In the genomic region with DNA sequence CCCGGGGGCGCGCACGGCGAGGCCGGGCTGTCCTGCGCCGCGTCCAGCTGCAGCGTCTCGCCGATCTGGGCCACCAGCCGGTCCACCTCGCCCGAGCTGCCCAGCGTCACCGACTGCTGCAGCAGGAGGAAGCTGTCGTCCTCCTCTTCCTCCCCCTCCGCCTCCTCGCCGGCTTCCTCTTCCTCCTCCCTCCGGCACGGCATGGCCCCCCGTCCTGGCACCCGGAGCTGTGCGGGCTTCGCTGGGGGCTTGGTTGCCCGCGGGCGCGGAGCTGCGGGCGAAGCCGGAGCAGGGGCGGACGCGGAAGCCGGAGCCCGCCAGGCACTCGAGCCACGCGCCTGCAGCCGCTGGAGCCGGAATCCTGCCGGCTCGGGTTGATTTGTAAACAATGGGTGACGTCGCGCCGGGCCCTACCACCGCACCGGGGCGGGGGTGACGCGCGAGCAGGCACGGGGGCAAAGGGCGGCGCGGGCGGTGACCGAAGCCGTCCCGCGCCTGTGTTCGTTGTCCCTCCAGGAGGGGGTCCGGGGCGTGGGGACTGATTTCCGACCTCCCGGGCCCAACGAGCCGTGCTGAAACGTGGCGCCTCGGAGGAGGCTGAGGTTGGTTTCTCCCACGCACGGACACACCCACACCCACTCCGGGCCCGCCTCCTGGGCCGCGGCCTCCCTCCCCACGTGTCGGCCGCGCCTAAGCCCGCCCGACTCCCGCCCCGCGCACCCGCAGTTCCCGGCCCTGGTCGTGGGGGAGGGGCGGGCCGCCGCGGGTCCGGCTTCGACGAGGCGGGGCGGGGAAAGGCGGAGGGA, we compare ENCODE assay signal across 1 cellular context.
A peak's percentile ranks its signal among the peaks of the same experiment; 100 is the strongest.
TF ChIP-seq lines count a peak whose summit lies in the region.

A gene with protein sequence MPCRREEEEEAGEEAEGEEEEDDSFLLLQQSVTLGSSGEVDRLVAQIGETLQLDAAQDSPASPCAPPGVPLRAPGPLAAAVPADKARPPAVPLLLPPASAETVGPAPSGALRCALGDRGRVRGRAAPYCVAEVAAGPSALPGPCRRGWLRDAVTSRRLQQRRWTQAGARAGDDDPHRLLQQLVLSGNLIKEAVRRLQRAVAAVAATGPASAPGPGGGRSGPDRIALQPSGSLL (minus strand): TSS at position 360 of the 806 bp plus-strand sequence. CDS start 157 bp downstream, at position 203.

TF ChIP-seq in HepG2, 621 proteins besides CTCF, POLR2A, EP300 and RAD21 (continued from another document and continues in another):
- no peak for TF ChIP-seq ZNF512B (CRISPR knock-in tag; IDR thresholded peaks at IDR 0.05; ENCODE audit: borderline replicate concordance)
- TF ChIP-seq, protein P1, sequence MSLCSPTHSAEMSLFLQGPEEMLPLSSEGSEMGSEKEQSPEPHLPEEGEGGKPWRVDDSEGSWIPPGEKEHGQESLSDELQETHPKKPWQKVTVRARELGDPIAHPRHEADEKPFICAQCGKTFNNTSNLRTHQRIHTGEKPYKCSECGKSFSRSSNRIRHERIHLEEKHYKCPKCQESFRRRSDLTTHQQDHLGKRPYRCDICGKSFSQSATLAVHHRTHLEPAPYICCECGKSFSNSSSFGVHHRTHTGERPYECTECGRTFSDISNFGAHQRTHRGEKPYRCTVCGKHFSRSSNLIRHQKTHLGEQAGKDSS (CRISPR knock-in tag; IDR thresholded peaks at IDR 0.05; ENCODE audit: borderline replicate concordance, low read depth), result peak; percentile 89; the same call in 1 of the 2 replicates
- TF ChIP-seq ZNF784 (CRISPR knock-in tag; IDR thresholded peaks at IDR 0.05; ENCODE audit: borderline replicate concordance), result peak; percentile 0; the same call in 1 of the 2 replicates
- 0 out of 2 replicates have a peak, but pooled peaks have one; percentile 46 for TF ChIP-seq SIX4 (CRISPR knock-in tag; IDR thresholded peaks at IDR 0.05)
- TF ChIP-seq, protein P2, sequence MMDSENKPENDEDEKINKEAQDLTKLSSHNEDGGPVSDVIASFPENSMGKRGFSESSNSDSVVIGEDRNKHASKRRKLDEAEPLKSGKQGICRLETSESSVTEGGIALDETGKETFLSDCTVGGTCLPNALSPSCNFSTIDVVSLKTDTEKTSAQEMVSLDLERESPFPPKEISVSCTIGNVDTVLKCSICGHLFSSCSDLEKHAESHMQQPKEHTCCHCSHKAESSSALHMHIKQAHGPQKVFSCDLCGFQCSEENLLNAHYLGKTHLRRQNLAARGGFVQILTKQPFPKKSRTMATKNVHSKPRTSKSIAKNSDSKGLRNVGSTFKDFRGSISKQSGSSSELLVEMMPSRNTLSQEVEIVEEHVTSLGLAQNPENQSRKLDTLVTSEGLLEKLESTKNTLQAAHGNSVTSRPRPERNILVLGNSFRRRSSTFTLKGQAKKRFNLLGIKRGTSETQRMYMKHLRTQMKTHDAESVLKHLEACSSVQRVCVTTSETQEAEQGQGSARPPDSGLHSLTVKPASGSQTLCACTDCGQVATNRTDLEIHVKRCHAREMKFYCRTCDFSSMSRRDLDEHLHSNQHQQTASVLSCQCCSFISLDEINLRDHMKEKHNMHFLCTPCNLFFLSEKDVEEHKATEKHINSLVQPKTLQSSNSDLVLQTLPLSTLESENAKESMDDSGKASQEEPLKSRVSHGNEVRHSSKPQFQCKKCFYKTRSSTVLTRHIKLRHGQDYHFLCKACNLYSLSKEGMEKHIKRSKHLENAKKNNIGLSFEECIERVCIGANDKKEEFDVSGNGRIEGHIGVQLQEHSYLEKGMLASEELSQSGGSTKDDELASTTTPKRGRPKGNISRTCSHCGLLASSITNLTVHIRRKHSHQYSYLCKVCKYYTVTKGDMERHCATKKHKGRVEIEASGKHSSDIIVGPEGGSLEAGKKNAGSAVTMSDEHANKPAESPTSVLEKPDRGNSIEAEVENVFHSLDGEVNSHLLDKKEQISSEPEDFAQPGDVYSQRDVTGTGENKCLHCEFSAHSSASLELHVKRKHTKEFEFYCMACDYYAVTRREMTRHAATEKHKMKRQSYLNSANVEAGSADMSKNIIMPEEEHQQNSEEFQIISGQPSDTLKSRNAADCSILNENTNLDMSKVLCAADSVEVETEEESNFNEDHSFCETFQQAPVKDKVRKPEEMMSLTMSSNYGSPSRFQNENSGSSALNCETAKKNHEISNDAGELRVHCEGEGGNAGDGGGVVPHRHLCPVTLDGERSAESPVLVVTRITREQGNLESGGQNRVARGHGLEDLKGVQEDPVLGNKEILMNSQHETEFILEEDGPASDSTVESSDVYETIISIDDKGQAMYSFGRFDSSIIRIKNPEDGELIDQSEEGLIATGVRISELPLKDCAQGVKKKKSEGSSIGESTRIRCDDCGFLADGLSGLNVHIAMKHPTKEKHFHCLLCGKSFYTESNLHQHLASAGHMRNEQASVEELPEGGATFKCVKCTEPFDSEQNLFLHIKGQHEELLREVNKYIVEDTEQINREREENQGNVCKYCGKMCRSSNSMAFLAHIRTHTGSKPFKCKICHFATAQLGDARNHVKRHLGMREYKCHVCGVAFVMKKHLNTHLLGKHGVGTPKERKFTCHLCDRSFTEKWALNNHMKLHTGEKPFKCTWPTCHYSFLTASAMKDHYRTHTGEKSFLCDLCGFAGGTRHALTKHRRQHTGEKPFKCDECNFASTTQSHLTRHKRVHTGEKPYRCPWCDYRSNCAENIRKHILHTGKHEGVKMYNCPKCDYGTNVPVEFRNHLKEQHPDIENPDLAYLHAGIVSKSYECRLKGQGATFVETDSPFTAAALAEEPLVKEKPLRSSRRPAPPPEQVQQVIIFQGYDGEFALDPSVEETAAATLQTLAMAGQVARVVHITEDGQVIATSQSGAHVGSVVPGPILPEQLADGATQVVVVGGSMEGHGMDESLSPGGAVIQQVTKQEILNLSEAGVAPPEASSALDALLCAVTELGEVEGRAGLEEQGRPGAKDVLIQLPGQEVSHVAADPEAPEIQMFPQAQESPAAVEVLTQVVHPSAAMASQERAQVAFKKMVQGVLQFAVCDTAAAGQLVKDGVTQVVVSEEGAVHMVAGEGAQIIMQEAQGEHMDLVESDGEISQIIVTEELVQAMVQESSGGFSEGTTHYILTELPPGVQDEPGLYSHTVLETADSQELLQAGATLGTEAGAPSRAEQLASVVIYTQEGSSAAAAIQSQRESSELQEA (CRISPR knock-in tag; IDR thresholded peaks at IDR 0.05; ENCODE audit: not compliant biosample characterization), result peak; percentile 52
- TF ChIP-seq TBX3 (IDR thresholded peaks at IDR 0.05; ENCODE audit: borderline replicate concordance), result peak; percentile 62; the same call in 1 of the 2 replicates
- 0 out of 2 replicates have a peak, but pooled peaks have one; percentile 71 for TF ChIP-seq ZNF256 (CRISPR knock-in tag; conservative IDR thresholded peaks at IDR 0.05)
- peak; percentile 35; the same call in 1 of the 2 replicates for TF ChIP-seq CCDC6 (CRISPR knock-in tag; IDR thresholded peaks at IDR 0.05)
- TF ChIP-seq, protein P3, sequence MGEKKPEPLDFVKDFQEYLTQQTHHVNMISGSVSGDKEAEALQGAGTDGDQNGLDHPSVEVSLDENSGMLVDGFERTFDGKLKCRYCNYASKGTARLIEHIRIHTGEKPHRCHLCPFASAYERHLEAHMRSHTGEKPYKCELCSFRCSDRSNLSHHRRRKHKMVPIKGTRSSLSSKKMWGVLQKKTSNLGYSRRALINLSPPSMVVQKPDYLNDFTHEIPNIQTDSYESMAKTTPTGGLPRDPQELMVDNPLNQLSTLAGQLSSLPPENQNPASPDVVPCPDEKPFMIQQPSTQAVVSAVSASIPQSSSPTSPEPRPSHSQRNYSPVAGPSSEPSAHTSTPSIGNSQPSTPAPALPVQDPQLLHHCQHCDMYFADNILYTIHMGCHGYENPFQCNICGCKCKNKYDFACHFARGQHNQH (CRISPR knock-in tag; IDR thresholded peaks at IDR 0.05), result 0 out of 2 replicates have a peak, but pooled peaks have one; percentile 84
- TF ChIP-seq, protein P4, sequence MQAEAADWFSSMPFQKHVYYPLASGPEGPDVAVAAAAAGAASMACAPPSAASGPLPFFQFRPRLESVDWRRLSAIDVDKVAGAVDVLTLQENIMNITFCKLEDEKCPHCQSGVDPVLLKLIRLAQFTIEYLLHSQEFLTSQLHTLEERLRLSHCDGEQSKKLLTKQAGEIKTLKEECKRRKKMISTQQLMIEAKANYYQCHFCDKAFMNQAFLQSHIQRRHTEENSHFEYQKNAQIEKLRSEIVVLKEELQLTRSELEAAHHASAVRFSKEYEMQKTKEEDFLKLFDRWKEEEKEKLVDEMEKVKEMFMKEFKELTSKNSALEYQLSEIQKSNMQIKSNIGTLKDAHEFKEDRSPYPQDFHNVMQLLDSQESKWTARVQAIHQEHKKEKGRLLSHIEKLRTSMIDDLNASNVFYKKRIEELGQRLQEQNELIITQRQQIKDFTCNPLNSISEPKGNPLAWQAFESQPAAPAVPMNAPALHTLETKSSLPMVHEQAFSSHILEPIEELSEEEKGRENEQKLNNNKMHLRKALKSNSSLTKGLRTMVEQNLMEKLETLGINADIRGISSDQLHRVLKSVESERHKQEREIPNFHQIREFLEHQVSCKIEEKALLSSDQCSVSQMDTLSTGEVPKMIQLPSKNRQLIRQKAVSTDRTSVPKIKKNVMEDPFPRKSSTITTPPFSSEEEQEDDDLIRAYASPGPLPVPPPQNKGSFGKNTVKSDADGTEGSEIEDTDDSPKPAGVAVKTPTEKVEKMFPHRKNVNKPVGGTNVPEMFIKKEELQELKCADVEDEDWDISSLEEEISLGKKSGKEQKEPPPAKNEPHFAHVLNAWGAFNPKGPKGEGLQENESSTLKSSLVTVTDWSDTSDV (CRISPR knock-in tag; IDR thresholded peaks at IDR 0.05), result peak; percentile 4; the same call in 1 of the 2 replicates
- TF ChIP-seq HMG20A (CRISPR knock-in tag; IDR thresholded peaks at IDR 0.05; ENCODE audit: borderline replicate concordance), result no peak
- TF ChIP-seq FOXA3 (CRISPR knock-in tag; IDR thresholded peaks at IDR 0.05), result peak; percentile 89
- no peak; the same call in 1 of the 2 replicates for TF ChIP-seq ZNF570 (CRISPR knock-in tag; IDR thresholded peaks at IDR 0.05; ENCODE audit: borderline replicate concordance)
- TF ChIP-seq, protein P5, sequence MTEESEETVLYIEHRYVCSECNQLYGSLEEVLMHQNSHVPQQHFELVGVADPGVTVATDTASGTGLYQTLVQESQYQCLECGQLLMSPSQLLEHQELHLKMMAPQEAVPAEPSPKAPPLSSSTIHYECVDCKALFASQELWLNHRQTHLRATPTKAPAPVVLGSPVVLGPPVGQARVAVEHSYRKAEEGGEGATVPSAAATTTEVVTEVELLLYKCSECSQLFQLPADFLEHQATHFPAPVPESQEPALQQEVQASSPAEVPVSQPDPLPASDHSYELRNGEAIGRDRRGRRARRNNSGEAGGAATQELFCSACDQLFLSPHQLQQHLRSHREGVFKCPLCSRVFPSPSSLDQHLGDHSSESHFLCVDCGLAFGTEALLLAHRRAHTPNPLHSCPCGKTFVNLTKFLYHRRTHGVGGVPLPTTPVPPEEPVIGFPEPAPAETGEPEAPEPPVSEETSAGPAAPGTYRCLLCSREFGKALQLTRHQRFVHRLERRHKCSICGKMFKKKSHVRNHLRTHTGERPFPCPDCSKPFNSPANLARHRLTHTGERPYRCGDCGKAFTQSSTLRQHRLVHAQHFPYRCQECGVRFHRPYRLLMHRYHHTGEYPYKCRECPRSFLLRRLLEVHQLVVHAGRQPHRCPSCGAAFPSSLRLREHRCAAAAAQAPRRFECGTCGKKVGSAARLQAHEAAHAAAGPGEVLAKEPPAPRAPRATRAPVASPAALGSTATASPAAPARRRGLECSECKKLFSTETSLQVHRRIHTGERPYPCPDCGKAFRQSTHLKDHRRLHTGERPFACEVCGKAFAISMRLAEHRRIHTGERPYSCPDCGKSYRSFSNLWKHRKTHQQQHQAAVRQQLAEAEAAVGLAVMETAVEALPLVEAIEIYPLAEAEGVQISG (CRISPR knock-in tag; IDR thresholded peaks at IDR 0.05), result peak; percentile 72
- TF ChIP-seq, protein P6, sequence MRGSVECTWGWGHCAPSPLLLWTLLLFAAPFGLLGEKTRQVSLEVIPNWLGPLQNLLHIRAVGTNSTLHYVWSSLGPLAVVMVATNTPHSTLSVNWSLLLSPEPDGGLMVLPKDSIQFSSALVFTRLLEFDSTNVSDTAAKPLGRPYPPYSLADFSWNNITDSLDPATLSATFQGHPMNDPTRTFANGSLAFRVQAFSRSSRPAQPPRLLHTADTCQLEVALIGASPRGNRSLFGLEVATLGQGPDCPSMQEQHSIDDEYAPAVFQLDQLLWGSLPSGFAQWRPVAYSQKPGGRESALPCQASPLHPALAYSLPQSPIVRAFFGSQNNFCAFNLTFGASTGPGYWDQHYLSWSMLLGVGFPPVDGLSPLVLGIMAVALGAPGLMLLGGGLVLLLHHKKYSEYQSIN (CRISPR knock-in tag; IDR thresholded peaks at IDR 0.05; ENCODE audit: borderline replicate concordance), result no peak
- peak; percentile 70; the same call in 1 of the 2 replicates for TF ChIP-seq REL (CRISPR knock-in tag; conservative IDR thresholded peaks at IDR 0.05)
- TF ChIP-seq, protein P7, sequence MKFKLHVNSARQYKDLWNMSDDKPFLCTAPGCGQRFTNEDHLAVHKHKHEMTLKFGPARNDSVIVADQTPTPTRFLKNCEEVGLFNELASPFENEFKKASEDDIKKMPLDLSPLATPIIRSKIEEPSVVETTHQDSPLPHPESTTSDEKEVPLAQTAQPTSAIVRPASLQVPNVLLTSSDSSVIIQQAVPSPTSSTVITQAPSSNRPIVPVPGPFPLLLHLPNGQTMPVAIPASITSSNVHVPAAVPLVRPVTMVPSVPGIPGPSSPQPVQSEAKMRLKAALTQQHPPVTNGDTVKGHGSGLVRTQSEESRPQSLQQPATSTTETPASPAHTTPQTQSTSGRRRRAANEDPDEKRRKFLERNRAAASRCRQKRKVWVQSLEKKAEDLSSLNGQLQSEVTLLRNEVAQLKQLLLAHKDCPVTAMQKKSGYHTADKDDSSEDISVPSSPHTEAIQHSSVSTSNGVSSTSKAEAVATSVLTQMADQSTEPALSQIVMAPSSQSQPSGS (CRISPR knock-in tag; IDR thresholded peaks at IDR 0.05), result peak; percentile 80
- TF ChIP-seq NFYB (CRISPR knock-in tag; IDR thresholded peaks at IDR 0.05), result peak; percentile 20; the same call in 1 of the 2 replicates
- peak; percentile 43; the same call in 1 of the 2 replicates for TF ChIP-seq TMF1 (CRISPR knock-in tag; IDR thresholded peaks at IDR 0.05; ENCODE audit: low read depth)
- TF ChIP-seq CBX1 (IDR thresholded peaks at IDR 0.05; ENCODE audit: low read depth), result no peak
- peak; percentile 76; the same call in 1 of the 2 replicates for TF ChIP-seq ZNF383 (CRISPR knock-in tag; IDR thresholded peaks at IDR 0.05; ENCODE audit: borderline replicate concordance)
